Comparison of ENCODE assay signal across 2 cellular contexts in the genomic region with DNA sequence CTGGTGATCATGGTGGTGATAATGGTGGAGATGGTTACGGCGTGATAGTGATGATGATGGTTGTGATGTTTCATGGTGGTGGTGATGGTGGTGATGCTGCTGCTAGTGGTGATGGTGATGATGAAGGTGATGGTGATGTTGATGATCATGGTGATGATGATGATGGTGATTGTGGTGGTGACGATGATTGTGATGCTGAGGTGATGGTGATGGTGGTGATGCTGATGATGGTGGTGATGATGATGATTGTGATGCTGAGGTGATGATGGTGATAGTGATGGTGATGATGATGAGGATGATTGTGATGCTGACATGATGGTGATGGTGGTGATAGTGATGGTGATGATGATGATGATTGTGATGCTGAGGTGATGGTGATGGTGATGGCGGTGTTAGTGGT.
TF ChIP-seq lines count a peak whose summit lies in the region.

No MANE protein-coding gene starts in this region.

TF ChIP-seq in HepG2, 621 proteins besides CTCF, POLR2A, EP300 and RAD21:
- TF ChIP-seq SOX6 (IDR thresholded peaks at IDR 0.05) (peak; percentile 32; the same call in 1 of the 2 replicates), SOX6 (CRISPR knock-in tag; IDR thresholded peaks at IDR 0.05) (no peak), IKZF1 (IDR thresholded peaks at IDR 0.05) (peak; percentile 73; the same call in 1 of the 2 replicates), NBN (conservative IDR thresholded peaks at IDR 0.05) (0 out of 2 replicates have a peak, but pooled peaks have one; percentile 22), ARNT (IDR thresholded peaks at IDR 0.05) (0 out of 2 replicates have a peak, but pooled peaks have one; percentile 32), SUZ12 (IDR thresholded peaks at IDR 0.05; ENCODE audit: low read depth, low read length) (no peak), ZNF34 (CRISPR knock-in tag; IDR thresholded peaks at IDR 0.05; ENCODE audit: borderline replicate concordance) (no peak), PLRG1 (conservative IDR thresholded peaks at IDR 0.05) (0 out of 2 replicates have a peak, but pooled peaks have one; percentile 49), FOXP1 (IDR thresholded peaks at IDR 0.05) (0 out of 2 replicates have a peak, but pooled peaks have one; percentile 2), FOXP1 (CRISPR knock-in tag; IDR thresholded peaks at IDR 0.05) (no peak), CREB1 (IDR thresholded peaks at IDR 0.05) (peak; percentile 98), CREB1 (CRISPR knock-in tag; IDR thresholded peaks at IDR 0.05) (no peak), RARA (CRISPR knock-in tag; IDR thresholded peaks at IDR 0.05) (no peak)
TF ChIP-seq in HepG2: peak in this region for 7.

TF ChIP-seq in K562, 482 proteins besides CTCF, POLR2A, EP300 and RAD21:
- TF ChIP-seq KDM1A (IDR thresholded peaks at IDR 0.05): peak; percentile 20 to 24; a peak in 1 of 4 replicates
- 0 out of 2 replicates have a peak, but pooled peaks have one; percentile 28 for TF ChIP-seq ELF4 (CRISPR knock-in tag; IDR thresholded peaks at IDR 0.05)
- TF ChIP-seq, protein P1, sequence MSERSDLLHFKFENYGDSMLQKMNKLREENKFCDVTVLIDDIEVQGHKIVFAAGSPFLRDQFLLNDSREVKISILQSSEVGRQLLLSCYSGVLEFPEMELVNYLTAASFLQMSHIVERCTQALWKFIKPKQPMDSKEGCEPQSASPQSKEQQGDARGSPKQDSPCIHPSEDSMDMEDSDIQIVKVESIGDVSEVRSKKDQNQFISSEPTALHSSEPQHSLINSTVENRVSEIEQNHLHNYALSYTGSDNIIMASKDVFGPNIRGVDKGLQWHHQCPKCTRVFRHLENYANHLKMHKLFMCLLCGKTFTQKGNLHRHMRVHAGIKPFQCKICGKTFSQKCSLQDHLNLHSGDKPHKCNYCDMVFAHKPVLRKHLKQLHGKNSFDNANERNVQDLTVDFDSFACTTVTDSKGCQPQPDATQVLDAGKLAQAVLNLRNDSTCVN (CRISPR knock-in tag; IDR thresholded peaks at IDR 0.05): peak; percentile 47; the same call in 1 of the 2 replicates
- 0 out of 4 replicates have a peak, but pooled peaks of 1 of the 2 experiments have one; percentile 17 for TF ChIP-seq HDAC1 (IDR thresholded peaks at IDR 0.05)
- TF ChIP-seq, protein P2, sequence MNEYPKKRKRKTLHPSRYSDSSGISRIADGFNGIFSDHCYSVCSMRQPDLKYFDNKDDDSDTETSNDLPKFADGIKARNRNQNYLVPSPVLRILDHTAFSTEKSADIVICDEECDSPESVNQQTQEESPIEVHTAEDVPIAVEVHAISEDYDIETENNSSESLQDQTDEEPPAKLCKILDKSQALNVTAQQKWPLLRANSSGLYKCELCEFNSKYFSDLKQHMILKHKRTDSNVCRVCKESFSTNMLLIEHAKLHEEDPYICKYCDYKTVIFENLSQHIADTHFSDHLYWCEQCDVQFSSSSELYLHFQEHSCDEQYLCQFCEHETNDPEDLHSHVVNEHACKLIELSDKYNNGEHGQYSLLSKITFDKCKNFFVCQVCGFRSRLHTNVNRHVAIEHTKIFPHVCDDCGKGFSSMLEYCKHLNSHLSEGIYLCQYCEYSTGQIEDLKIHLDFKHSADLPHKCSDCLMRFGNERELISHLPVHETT (CRISPR knock-in tag; conservative IDR thresholded peaks at IDR 0.05 in 1 of 2, IDR thresholded peaks at IDR 0.05 in 1 of 2): no peak
- TF ChIP-seq ARID1B (IDR thresholded peaks at IDR 0.05): no peak
